ENCODE assay signal across 1 cellular context in the genomic region with DNA sequence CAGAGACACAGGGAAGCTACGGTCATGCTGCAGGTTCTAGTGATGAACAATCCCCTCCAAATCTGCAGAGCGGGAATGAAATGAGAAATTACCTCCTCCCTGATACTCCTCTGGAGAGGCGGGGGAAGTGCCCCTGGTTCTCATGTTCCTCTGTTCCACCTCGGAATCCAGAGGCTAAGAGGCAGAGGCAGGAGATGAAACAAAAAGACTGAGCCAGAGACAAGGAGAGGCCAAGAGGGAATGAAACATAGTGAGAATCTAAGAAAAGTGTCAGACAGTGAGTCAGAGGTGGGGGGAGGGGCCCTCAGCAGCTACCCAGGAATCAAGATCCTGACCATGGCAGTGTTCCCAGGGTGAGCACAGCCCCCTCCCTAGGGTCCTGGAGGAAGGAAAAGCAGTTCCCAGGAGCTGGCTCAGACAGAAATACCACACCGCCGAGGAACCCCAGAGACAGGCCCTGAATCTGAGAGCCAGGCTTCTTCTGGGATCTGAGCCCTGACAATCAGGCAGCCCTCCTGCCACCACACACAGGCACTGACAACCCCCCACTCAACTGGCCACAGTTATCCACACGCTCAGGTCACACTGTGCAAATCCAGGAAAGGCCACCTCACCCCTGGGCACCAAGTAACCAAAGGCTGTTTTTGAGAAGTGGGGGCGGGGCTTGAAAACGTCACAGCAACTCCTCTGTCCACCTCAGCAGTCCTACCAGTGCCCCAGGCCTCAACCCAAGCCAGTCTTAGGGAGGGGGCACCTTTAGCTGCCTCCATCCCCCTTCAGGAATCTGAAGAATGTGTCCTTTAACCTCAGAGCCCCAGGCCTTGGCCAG.
TF ChIP-seq lines count a peak whose summit lies in the region.

No MANE protein-coding gene starts in this region.

TF ChIP-seq in H1, 55 proteins besides CTCF, POLR2A, EP300 and RAD21:
- TF ChIP-seq EGR1 (IDR thresholded peaks at IDR 0.05; ENCODE audit: borderline replicate concordance, low read depth, low read length) (no peak), EZH2 (IDR thresholded peaks at IDR 0.05; ENCODE audit: low read depth, low read length, severe bottlenecking) (no peak), POU5F1 (IDR thresholded peaks at IDR 0.05; ENCODE audit: low read depth, low read length) (no peak), GTF2F1 (IDR thresholded peaks at IDR 0.05; ENCODE audit: borderline replicate concordance, low read depth, low read length) (no peak), BRCA1 (IDR thresholded peaks at IDR 0.05; ENCODE audit: low read depth, low read length) (no peak), TEAD4 (IDR thresholded peaks at IDR 0.05; ENCODE audit: low read depth, low read length) (peak; percentile 96), ASH2L (IDR thresholded peaks at IDR 0.05; ENCODE audit: low read length) (peak; percentile 87), TAF7 (optimal IDR thresholded peaks at IDR 0.05; ENCODE audit: borderline replicate concordance, low read depth, low read length) (no peak), CREB1 (IDR thresholded peaks at IDR 0.05) (peak; percentile 77), RBBP5 (IDR thresholded peaks at IDR 0.05; ENCODE audit: borderline replicate concordance, low read depth, low read length) (peak; percentile 81), JUND (IDR thresholded peaks at IDR 0.05; ENCODE audit: low read length) (peak; percentile 91), ZNF274 (IDR thresholded peaks at IDR 0.05; ENCODE audit: borderline replicate concordance, extremely low read depth, low read length) (no peak), SP1 (IDR thresholded peaks at IDR 0.05; ENCODE audit: low read depth, low read length) (peak; percentile 73; the same call in 1 of the 2 replicates)
